In genomic region chr21:33864150-33864549, GRCh38 we compare ENCODE assay signal across 29 cellular contexts.
"Had no signal": no experiment of that assay in that cellular context is flagged by ENCODE, and none has a peak within 500 bp of the region (broad histone marks: within the 10 kb centered on the region; RNA-seq: fewer than 3 reads in every experiment).

No MANE protein-coding gene starts in this region.

- DNase-seq: activated CD4-positive, alpha-beta memory T cell treated with anti-CD3 and anti-CD28 coated beads, Interleukin-2, amount 10 ng/mL, durations not matched to agents 7 days and 5 days; activated CD4-positive, alpha-beta T cell treated with anti-CD3 and anti-CD28 coated beads for 1 hour; activated CD4-positive, alpha-beta T cell treated with anti-CD3 and anti-CD28 coated beads for 36 hours; activated CD4-positive, alpha-beta T cell treated with anti-CD3 and anti-CD28 coated beads for 48 hours; activated CD4-positive, alpha-beta T cell treated with anti-CD3 and anti-CD28 coated beads, Interleukin-2, amount 10 ng/mL, durations not matched to agents 7 days and 5 days; activated CD4-positive, alpha-beta T cell treated with anti-CD3 and anti-CD28 coated beads, Interleukin-2, amount 50 U/mL, for 48 hours; activated CD4-positive, CD25-positive, alpha-beta regulatory T cell; activated CD8-positive, alpha-beta memory T cell treated with anti-CD3 and anti-CD28 coated beads for 24 hours; activated CD8-positive, alpha-beta memory T cell treated with anti-CD3 and anti-CD28 coated beads, Interleukin-2, amount 10 ng/mL, durations not matched to agents 7 days and 5 days; activated CD8-positive, alpha-beta memory T cell treated with anti-CD3 and anti-CD28 coated beads, Interleukin-2, amount 50 U/mL, for 48 hours; activated CD8-positive, alpha-beta T cell treated with anti-CD3 and anti-CD28 coated beads, Interleukin-2, amount 10 ng/mL, durations not matched to agents 7 days and 5 days; activated effector memory CD4-positive, alpha-beta T cell treated with Interleukin-2 at 50 U/mL for 16 hours; activated gamma-delta T cell; activated naive CD4-positive, alpha-beta T cell treated with anti-CD3 and anti-CD28 coated beads, Interleukin-2, amount 10 ng/mL, durations not matched to agents 7 days and 5 days; activated naive CD4-positive, alpha-beta T cell treated with Interleukin-2 at 50 U/mL for 16 hours; activated naive CD8-positive, alpha-beta T cell treated with anti-CD3 and anti-CD28 coated beads, Interleukin-2, amount 10 ng/mL, durations not matched to agents 7 days and 5 days; activated naive CD8-positive, alpha-beta T cell treated with anti-CD3 and anti-CD28 coated beads, Interleukin-2, amount 50 U/mL, for 24 hours; activated T-cell treated with anti-CD3 and anti-CD28 coated beads, Interleukin-2, amount 50 U/mL, for 24 hours; activated T-cell treated with anti-CD3 and anti-CD28 coated beads, Interleukin-2, amount 50 U/mL, for 48 hours; amygdala; anterior cingulate cortex; brain microvascular endothelial cell; central memory CD4-positive, alpha-beta T cell; T-cell; T-helper 2 cell; T-helper 9 cell; WERI-Rb-1 had no signal

- H3K9me3 ChIP-seq: ascending aorta, breast epithelium had no signal

- H3K4me3 ChIP-seq: ascending aorta, breast epithelium had no signal

- H3K27me3 ChIP-seq: ascending aorta, brain microvascular endothelial cell, breast epithelium had no signal

- H3K36me3 ChIP-seq: ascending aorta, brain microvascular endothelial cell, breast epithelium, WERI-Rb-1 had no signal

- H3K4me1 ChIP-seq: ascending aorta, breast epithelium had no signal

- H3K27ac ChIP-seq: ascending aorta, brain microvascular endothelial cell, breast epithelium, WERI-Rb-1 had no signal
